Comparison of ENCODE assay signal across 23 cellular contexts in genomic region chr19:14576363-14576762, GRCh38. TPM values are rescaled to one million over a fixed set of nuclear protein-coding genes. Genes with fewer than 3 reads are reported as not detected.
"Had no signal": no experiment of that assay in that cellular context is flagged by ENCODE, and none has a peak within 500 bp of the region (broad histone marks: within the 10 kb centered on the region; RNA-seq: fewer than 3 reads in every experiment).

No MANE protein-coding gene starts in this region.

- H3K4me1 ChIP-seq: right lobe of liver had no signal

- DNase-seq: effector memory CD4-positive, alpha-beta T cell; heart left ventricle; hippocampal formation; left colon; left ventricle myocardium superior; naive thymus-derived CD8-positive, alpha-beta T cell; psoas muscle; retina; right lobe of liver; stimulated activated CD4-positive, alpha-beta T cell treated with anti-CD3 and anti-CD28 coated beads, Interleukin-15, amount 100 ng/mL, for 24 hours; stimulated activated CD4-positive, alpha-beta T cell treated with anti-CD3 and anti-CD28 coated beads, Interleukin-1b, Interleukin-23, amount 100 ng/mL, for 48 hours; stimulated activated CD4-positive, alpha-beta T cell treated with anti-CD3 and anti-CD28 coated beads, Interleukin-4, amount 100 ng/mL, for 24 hours; stimulated activated naive CD4-positive, alpha-beta T cell; trophoblast cell had no signal

- H3K4me3 ChIP-seq: coronary artery, heart left ventricle, psoas muscle, right lobe of liver had no signal

- H3K36me3 ChIP-seq: heart left ventricle, neutrophil, right lobe of liver had no signal

- H3K36me3 Mint-ChIP-seq: naive thymus-derived CD8-positive, alpha-beta T cell had no signal

- H3K9me3 ChIP-seq: heart left ventricle, neutrophil, psoas muscle, right lobe of liver had no signal

- H3K27ac ChIP-seq: coronary artery, heart left ventricle, neutrophil, psoas muscle, right lobe of liver had no signal

- ATAC-seq: esophagus mucosa; heart left ventricle; left colon; left ventricle myocardium superior; naive thymus-derived CD8-positive, alpha-beta T cell; psoas muscle; right lobe of liver had no signal

- H3K27me3 ChIP-seq: heart left ventricle, neutrophil, right lobe of liver had no signal

- H3K9me3 Mint-ChIP-seq: naive thymus-derived CD8-positive, alpha-beta T cell had no signal

- H3K4me3 Mint-ChIP-seq: naive thymus-derived CD8-positive, alpha-beta T cell had no signal

- H3K27me3 Mint-ChIP-seq: naive thymus-derived CD8-positive, alpha-beta T cell had no signal

RNA-seq across cellular contexts. Expression of gene CLEC17A, which starts 6.5 kb away (rescaled TPM):
- total RNA-seq: frontal cortex, glomerular endothelial cell, left ventricle myocardium superior, lung microvascular endothelial cell, mesenteric fat pad, psoas muscle, right lobe of liver had no signal
- polyA plus RNA-seq: heart left ventricle; naive thymus-derived CD8-positive, alpha-beta T cell; neural cell; urinary bladder had no signal
